23 cellular contexts compared by ENCODE assay signal in the genomic region with DNA sequence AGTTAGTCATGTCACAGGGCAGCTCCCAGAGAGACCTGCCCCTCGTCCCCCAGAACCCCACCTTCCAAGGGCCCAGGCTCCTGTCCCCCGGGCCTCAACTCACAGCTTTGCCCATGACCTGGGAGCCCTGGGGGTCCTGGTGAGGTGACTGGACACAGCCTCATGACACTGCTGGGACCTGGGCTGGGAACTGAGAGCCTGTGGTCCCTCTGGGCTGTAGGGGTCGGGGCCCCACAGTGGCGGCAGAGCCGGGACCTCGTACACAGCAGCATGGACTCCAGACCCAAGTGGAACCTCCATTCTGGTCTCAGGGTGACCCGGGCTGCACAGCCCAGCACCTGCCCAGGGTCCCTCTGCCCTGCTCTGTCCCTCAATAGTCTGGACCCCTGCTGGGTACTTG. TPM values are rescaled to one million over a fixed set of nuclear protein-coding genes. Genes with fewer than 3 reads are reported as not detected.
DNase-seq lines count a peak whose midpoint lies in the region; ATAC-seq and TF ChIP-seq lines count a peak whose summit lies in the region.
"Had no signal": no experiment of that assay in that cellular context is flagged by ENCODE, and none has a peak within 500 bp of the region (broad histone marks: within the 10 kb centered on the region; RNA-seq: fewer than 3 reads in every experiment).

No MANE protein-coding gene starts in this region.

- TF ChIP-seq EP300 in transverse colon (IDR thresholded peaks at IDR 0.05; ENCODE audit: low read depth), result no peak

- H3K36me3 ChIP-seq in cardiac muscle cell, result no peaks in the 10 kb centered on the region
- no peaks in the 10 kb centered on the region for H3K36me3 ChIP-seq in duodenal mucosa (ENCODE audit: control insufficient read depth in 1 of 2, insufficient read depth in 2 of 2, low read length in 2 of 2)
- H3K36me3 ChIP-seq in mucosa of rectum (ENCODE audit: control insufficient read depth in 2 of 2, insufficient read depth in 2 of 2, low read length in 2 of 2), result no peaks in the 10 kb centered on the region
- no peaks in the 10 kb centered on the region for H3K36me3 ChIP-seq in transverse colon
- H3K36me3 ChIP-seq: SJCRH30 had no signal

- peak overlapping the region; percentile 12 to 32 for H3K9ac ChIP-seq in duodenal mucosa (ENCODE audit: low read depth in 1 of 2, low read length in 2 of 2)
- no peak overlapping the region for H3K9ac ChIP-seq in mucosa of rectum (ENCODE audit: low read depth in 1 of 2, low read length in 2 of 2)
- H3K9ac ChIP-seq: GM23248, KMS-11 had no signal

- no peak for ATAC-seq in Right ventricle myocardium superior (ENCODE audit: poor library complexity)
- no peak for ATAC-seq in stimulated activated effector memory CD8-positive, alpha-beta T cell treated with anti-CD3 and anti-CD28 coated beads, Interleukin-12 subunit alpha, Interleukin-12 subunit beta, amount 100 ng/mL, for 72 hours
- ATAC-seq: Panc1 had no signal

- no peak overlapping the region for H3K27ac Mint-ChIP-seq in HFFc6
- no peak overlapping the region for H3K27ac Mint-ChIP-seq in stimulated activated effector memory CD8-positive, alpha-beta T cell treated with anti-CD3 and anti-CD28 coated beads, Interleukin-12 subunit alpha, Interleukin-12 subunit beta, amount 100 ng/mL, for 72 hours

- H3K27me3 ChIP-seq in cardiac muscle cell (no peaks in the 10 kb centered on the region), duodenal mucosa (ENCODE audit: control insufficient read depth in 1 of 2, insufficient read depth in 2 of 2, low read length in 2 of 2) (no peaks in the 10 kb centered on the region), mucosa of rectum (ENCODE audit: control insufficient read depth in 2 of 2, insufficient read depth in 2 of 2, low read length in 2 of 2) (no peaks in the 10 kb centered on the region), transverse colon (no peaks in the 10 kb centered on the region)

- H3K27ac ChIP-seq in cardiac muscle cell, result peak overlapping the region; percentile 72
- no peak overlapping the region for H3K27ac ChIP-seq in duodenal mucosa (ENCODE audit: low read depth, low read length)
- peak overlapping the region; percentile 61 to 67 for H3K27ac ChIP-seq in mucosa of rectum (ENCODE audit: low read depth in 2 of 2, low read length in 2 of 2)
- H3K27ac ChIP-seq in transverse colon, result peak overlapping the region in 3 of 4 donors; percentile 35 to 79 (median 69)
- H3K27ac ChIP-seq: 22Rv1, C4-2B, GM23248, KMS-11, SJCRH30 had no signal

- in situ Hi-C loops in transverse colon (cut with MboI; ENCODE audit: low pct_ligation_motif_present in 1 of 4, low pct_unique_long_range_greater_than_20kb in 1 of 4, low sequenced_read_pairs in 3 of 4), result no loop called here

- peaks cover 43% of the 10 kb centered on the region for H3K27me3 Mint-ChIP-seq in HFFc6 (ENCODE audit: insufficient read depth)

- TF ChIP-seq CTCF in cardiac muscle cell (IDR thresholded peaks at IDR 0.05; ENCODE audit: low read depth, low read length) (no peak), transverse colon (IDR thresholded peaks at IDR 0.05) (no peak), HFFc6 (IDR thresholded peaks at IDR 0.05) (no peak)

- H3K9me3 Mint-ChIP-seq in HFFc6, result no peaks in the 10 kb centered on the region
- no peaks in the 10 kb centered on the region for H3K9me3 Mint-ChIP-seq in stimulated activated effector memory CD8-positive, alpha-beta T cell treated with anti-CD3 and anti-CD28 coated beads, Interleukin-12 subunit alpha, Interleukin-12 subunit beta, amount 100 ng/mL, for 72 hours

- 58% methylated on average over 7 of the region's 7 CpGs; no CpG with 5 or more reads in 1 of the 2 donors for WGBS in transverse colon (ENCODE audit: low coverage in 1 of 2), 2 donors

- intact Hi-C loops in Right ventricle myocardium superior (cut with DNase I), result no loop called here
- intact Hi-C loops in transverse colon (cut with DNase I; ENCODE audit: low total_unique reads), result no loop called here

- no peak for DNase-seq in cardiac muscle cell (ENCODE audit: low read depth in 1 of 2, low spot score in 1 of 2)
- DNase-seq in Right ventricle myocardium superior, result no peak
- no peak for DNase-seq in transverse colon
- no peak for DNase-seq in HFFc6
- no peak for DNase-seq in SHP77 treated with DMSO at 0.1 percent for 48 hours (lab: John Stamatoyannopoulos, UW)
- DNase-seq in stimulated activated effector memory CD8-positive, alpha-beta T cell treated with anti-CD3 and anti-CD28 coated beads, Interleukin-12 subunit alpha, Interleukin-12 subunit beta, amount 100 ng/mL, for 72 hours (ENCODE audit: low spot score in 2 of 2), result no peak
- DNase-seq: DMS79 treated with DMSO at 0.1 percent for 48 hours; GM23248; IMR-90; NCI-H1092 treated with DMSO at 0.1 percent for 48 hours; NCI-H1436 treated with DMSO at 0.1 percent for 48 hours; NCI-H1930; NCI-H2171; NCI-H345; NCI-H774; NK-92 treated with Interleukin-12 subunit alpha and Interleukin-12 subunit beta, amount 100 ng/mL, for 24 hours; SJCRH30 had no signal

- no peaks in the 10 kb centered on the region for H3K36me3 Mint-ChIP-seq in HFFc6 (ENCODE audit: low read depth)
- no peaks in the 10 kb centered on the region for H3K36me3 Mint-ChIP-seq in stimulated activated effector memory CD8-positive, alpha-beta T cell treated with anti-CD3 and anti-CD28 coated beads, Interleukin-12 subunit alpha, Interleukin-12 subunit beta, amount 100 ng/mL, for 72 hours

- no peak for TF ChIP-seq POLR2A in transverse colon (IDR thresholded peaks at IDR 0.05)

- H3K4me1 ChIP-seq in cardiac muscle cell (ENCODE audit: low read depth) (peaks cover 35% of the 10 kb centered on the region), duodenal mucosa (ENCODE audit: control insufficient read depth in 1 of 2, insufficient read depth in 2 of 2, low read length in 2 of 2) (peaks cover 12 to 14% of the 10 kb centered on the region in 2 donors), mucosa of rectum (ENCODE audit: control insufficient read depth in 2 of 2, insufficient read depth in 2 of 2, low read length in 2 of 2) (peaks cover 0 to 19% of the 10 kb centered on the region in 2 donors), transverse colon (peaks cover 0 to 23% (median 10%) of the 10 kb centered on the region in 4 donors)
- H3K4me1 ChIP-seq: SJCRH30 had no signal

- H3K4me1 Mint-ChIP-seq in HFFc6 (ENCODE audit: low read depth), result no peaks in the 10 kb centered on the region
- peaks cover 13% of the 10 kb centered on the region for H3K4me1 Mint-ChIP-seq in stimulated activated effector memory CD8-positive, alpha-beta T cell treated with anti-CD3 and anti-CD28 coated beads, Interleukin-12 subunit alpha, Interleukin-12 subunit beta, amount 100 ng/mL, for 72 hours

- H3K4me3 ChIP-seq in cardiac muscle cell (no peak overlapping the region), duodenal mucosa (ENCODE audit: low read depth in 1 of 2, low read length in 2 of 2) (peak overlapping the region in 1 of 2 donors; percentile 29), mucosa of rectum (ENCODE audit: low read length in 2 of 2) (no peak overlapping the region), transverse colon (no peak overlapping the region)
- H3K4me3 ChIP-seq: GM23248, SJCRH30 had no signal

- no peak overlapping the region for H3K4me3 Mint-ChIP-seq in HFFc6
- H3K4me3 Mint-ChIP-seq in stimulated activated effector memory CD8-positive, alpha-beta T cell treated with anti-CD3 and anti-CD28 coated beads, Interleukin-12 subunit alpha, Interleukin-12 subunit beta, amount 100 ng/mL, for 72 hours, result no peak overlapping the region

- H3K9me3 ChIP-seq in cardiac muscle cell (ENCODE audit: low read depth), result no peaks in the 10 kb centered on the region
- H3K9me3 ChIP-seq in duodenal mucosa (ENCODE audit: control insufficient read depth in 1 of 2, low read length in 2 of 2), result no peaks in the 10 kb centered on the region
- no peaks in the 10 kb centered on the region for H3K9me3 ChIP-seq in mucosa of rectum (ENCODE audit: control insufficient read depth in 2 of 2, low read length in 2 of 2)
- no peaks in the 10 kb centered on the region for H3K9me3 ChIP-seq in transverse colon
- H3K9me3 ChIP-seq: SJCRH30 had no signal

RNA-seq across cellular contexts. Expression of gene APOBEC3A, which starts 6.9 kb away (rescaled TPM):
- total RNA-seq in cardiac muscle cell (0.18 TPM in 1 of 2 replicates, not detected in the other), Right ventricle myocardium superior (0.35 TPM), transverse colon (1 to 10 TPM in 2 of 4 donors, not detected in 2; 2.7 to 3.0 TPM)
- polyA plus RNA-seq in cardiac muscle cell, result not detected in 2 replicates
- not detected for total RNA-seq in HFFc6 (2021; fragmentation: NEBNext Ultra II Directional; extraction: Animal tissue kit (Norgen Biotek cat#: 25700))
- total RNA-seq: GM23248, IMR-90, SJCRH30 had no signal
- polyA plus RNA-seq: GM23248, IMR-90 had no signal

RNA-seq across cellular contexts. Expression of gene APOBEC3B, which starts 17.8 kb away (rescaled TPM):
- 1.1 and 6.5 TPM in 2 replicates for total RNA-seq in cardiac muscle cell
- polyA plus RNA-seq in cardiac muscle cell, result 6.8 and 9.4 TPM in 2 replicates
- total RNA-seq in Right ventricle myocardium superior, result 0.75 TPM
- total RNA-seq in transverse colon, result 10 to 100 TPM in 2 of 4 donors, 1 to 10 TPM in 1, not detected in 1; 7.8 to 15.3 (median 10.9) TPM
- 10 to 100 TPM; 14.9 to 44.2 (median 39.4) TPM for total RNA-seq in HFFc6 (2021; fragmentation: NEBNext Ultra II Directional; extraction: Animal tissue kit (Norgen Biotek cat#: 25700))

RNA-seq across cellular contexts. Expression of gene APOBEC3C, which starts 49.8 kb away (rescaled TPM):
- total RNA-seq in cardiac muscle cell (12.8 and 15.7 TPM in 2 replicates), Right ventricle myocardium superior (24.9 TPM), transverse colon (1 to 10 TPM; 1.2 to 9.1 (median 7.5) TPM)
- 71.7 and 84.0 TPM in 2 replicates for polyA plus RNA-seq in cardiac muscle cell
- total RNA-seq in HFFc6 (2021; fragmentation: NEBNext Ultra II Directional; extraction: Animal tissue kit (Norgen Biotek cat#: 25700)), result 10 to 100 TPM; 43.9 to 93.9 (median 83.5) TPM

RNA-seq across cellular contexts. Expression of gene APOBEC3D, which starts 56.6 kb away (rescaled TPM):
- 2.0 and 4.3 TPM in 2 replicates for total RNA-seq in cardiac muscle cell
- polyA plus RNA-seq in cardiac muscle cell, result 0.99 and 1.3 TPM in 2 replicates
- total RNA-seq in Right ventricle myocardium superior, result 1.2 TPM
- 1 to 10 TPM; 2.0 to 6.4 (median 4.2) TPM for total RNA-seq in transverse colon
- total RNA-seq in HFFc6 (2021; fragmentation: NEBNext Ultra II Directional; extraction: Animal tissue kit (Norgen Biotek cat#: 25700)), result under 1 TPM; 0.51 to 0.83 (median 0.58) TPM
- total RNA-seq: SJCRH30 had no signal

Comparison
In these comparisons a context has a peak if more than half of its experiments do, and no peak if none do; other contexts are left out.
1. H3K9ac ChIP-seq: peak in duodenal mucosa (2 of 2); none in mucosa of rectum (0 of 2).